ENCODE assay signal across 8 cellular contexts in the genomic region with DNA sequence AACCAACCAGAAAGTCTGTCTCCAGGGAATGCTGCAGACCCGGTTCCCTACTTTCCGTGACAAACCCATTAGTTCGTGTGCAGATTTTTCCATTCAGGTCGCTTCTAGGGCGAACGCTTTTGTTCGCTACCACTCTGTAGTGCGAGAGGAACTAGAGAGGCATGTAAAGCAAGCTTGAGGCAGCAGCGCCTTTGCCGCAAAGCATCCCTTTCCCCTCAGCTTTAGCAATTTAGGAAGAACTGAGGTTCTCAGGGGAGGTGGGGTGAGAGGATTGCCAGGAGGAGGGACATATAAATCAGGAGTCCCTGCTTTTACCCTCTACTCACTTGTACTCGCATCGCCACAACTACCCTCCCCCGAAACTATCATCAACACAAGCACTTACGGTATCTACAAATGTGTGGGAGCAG. TPM values are rescaled to one million over a fixed set of nuclear protein-coding genes. Genes with fewer than 3 reads are reported as not detected.
DNase-seq lines count a peak whose midpoint lies in the region; ATAC-seq, FAIRE-seq and TF ChIP-seq lines count a peak whose summit lies in the region.

No MANE protein-coding gene starts in this region.

- no peak overlapping the region for H3K27ac ChIP-seq in gastrocnemius medialis

- peaks cover 5 to 6% of the 10 kb centered on the region in 2 donors for H3K4me1 ChIP-seq in gastrocnemius medialis

- intact Hi-C loops in gastrocnemius medialis (cut with DNase I; ENCODE audit: low total_unique reads), result no loop called here

- H3K27me3 ChIP-seq in gastrocnemius medialis, result peaks cover 22 to 45% (median 32%) of the 10 kb centered on the region in 3 donors

- H3K9me3 ChIP-seq in iPS-18c (ENCODE audit: control insufficient read depth, insufficient read depth, low read length) (no peaks in the 10 kb centered on the region), gastrocnemius medialis (no peaks in the 10 kb centered on the region)

- no peaks in the 10 kb centered on the region for H3K36me3 ChIP-seq in gastrocnemius medialis

- in situ Hi-C loops in T47D (cut with HindIII; ENCODE audit: low pct_unique_long_range_greater_than_20kb, low sequenced_read_pairs) (no loop called here), gastrocnemius medialis (cut with MboI; ENCODE audit: low sequenced_read_pairs in 4 of 4) (no loop called here)

- H3K4me3 ChIP-seq in iPS-18c (ENCODE audit: insufficient read depth, low read depth, low read length) (peak overlapping the region; percentile 61), gastrocnemius medialis (peak overlapping the region; percentile 36 to 55 (median 49))

- TF ChIP-seq CTCF in gastrocnemius medialis (IDR thresholded peaks at IDR 0.05 in 4 of 5, conservative IDR thresholded peaks at IDR 0.05 in 1 of 5), result no peak

- ATAC-seq in gastrocnemius medialis (no peak), GM19397 (IDR thresholded peaks at IDR 0.05; ENCODE audit: unreplicated experiment) (no peak)

- peak; percentile 55 for FAIRE-seq in H54 (lab: Jason Lieb, UNC)

- no peak for TF ChIP-seq POLR2A in H54 (IDR thresholded peaks at IDR 0.05; ENCODE audit: low read depth, low read length)
- no peak for TF ChIP-seq POLR2A in gastrocnemius medialis (IDR thresholded peaks at IDR 0.05)

- peak; percentile 29 for DNase-seq in DMS53 treated with DMSO at 0.1 percent for 48 hours (lab: John Stamatoyannopoulos, UW; ENCODE audit: unreplicated experiment)
- DNase-seq in H54 (ENCODE audit: insufficient read length, low spot score), result peak; percentile 56
- peak; percentile 39 for DNase-seq in NOMO-1 treated with dmso at 0.1 percent for 144 hours (lab: John Stamatoyannopoulos, UW; ENCODE audit: unreplicated experiment)
- DNase-seq in T47D (ENCODE audit: low read depth in 1 of 2, low spot score in 1 of 2), result peak; percentile 24 to 36
- DNase-seq in gastrocnemius medialis, result no peak
- no peak for DNase-seq in kidney tubule cell (ENCODE audit: low spot score)

RNA-seq across cellular contexts. Expression of a gene that starts 0.8 kb away (rescaled TPM):
- total RNA-seq in gastrocnemius medialis, result not detected

Comparison
In these comparisons a context has a peak if more than half of its experiments do, and no peak if none do; other contexts are left out.
1. DNase-seq: peak in DMS53 treated with DMSO at 0.1 percent for 48 hours (single experiment), H54 (single experiment), NOMO-1 treated with dmso at 0.1 percent for 144 hours (single experiment) and T47D (2 of 2); none in gastrocnemius medialis (0 of 2) and kidney tubule cell (single experiment).